9 cellular contexts compared by ENCODE assay signal in the genomic region with DNA sequence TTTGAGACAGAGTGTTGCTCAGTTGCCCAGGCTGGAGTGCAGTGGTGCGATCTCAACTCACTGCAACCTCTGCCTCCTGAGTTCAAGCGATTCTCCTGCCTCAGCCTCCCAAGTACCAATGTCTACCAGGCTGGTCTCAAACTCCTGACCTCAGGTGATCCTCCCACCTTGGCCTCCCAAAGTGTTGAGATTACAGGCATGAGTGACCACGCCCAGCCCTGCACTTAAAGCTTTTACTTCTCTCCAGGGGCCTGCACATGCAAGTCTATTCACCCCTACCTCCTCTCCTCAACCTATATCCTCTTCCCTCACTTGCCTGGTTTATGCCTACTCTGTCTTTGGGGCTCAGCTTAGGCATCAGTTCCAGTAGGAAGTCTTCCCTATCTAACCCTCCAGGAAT. TPM values are rescaled to one million over a fixed set of nuclear protein-coding genes. Genes with fewer than 3 reads are reported as not detected.
A peak's percentile ranks its signal among the peaks of the same experiment; 100 is the strongest.
DNase-seq lines count a peak whose midpoint lies in the region; ATAC-seq and TF ChIP-seq lines count a peak whose summit lies in the region.
"Not testable (repeated sequence)": the region's sequence is repeated elsewhere in the genome, so short reads cannot be mapped to it uniquely, and the experiment has no call there.
"Had no signal": no experiment of that assay in that cellular context is flagged by ENCODE, and none has a peak within 500 bp of the region (broad histone marks: within the 10 kb centered on the region; RNA-seq: fewer than 3 reads in every experiment).

No MANE protein-coding gene starts in this region.

- peak overlapping the region; percentile 56 for H3K27ac ChIP-seq in CD4-positive, alpha-beta memory T cell (ENCODE audit: low read depth, low read length)

- H3K9me3 Mint-ChIP-seq in CD4-positive, alpha-beta memory T cell; activated CD4-positive, alpha-beta T cell treated with anti-CD3 and anti-CD28 coated beads, Interleukin-2, amount 10 ng/mL, durations not matched to agents 24 days and 14 days; activated T-cell treated with anti-CD3 and anti-CD28 coated beads, Interleukin-2, amount 50 U/mL, for 24 hours; activated naive CD4-positive, alpha-beta T cell treated with anti-CD3 and anti-CD28 coated beads, Interleukin-2, amount 10 ng/mL, durations not matched to agents 7 days and 5 days; central memory CD8-positive, alpha-beta T cell; naive thymus-derived CD8-positive, alpha-beta T cell; stimulated activated naive CD8-positive, alpha-beta T cell treated with anti-CD3 and anti-CD28 coated beads, Interleukin-15, Interleukin-2, amounts not matched to agents 100 ng/mL and 50 ng/mL, for 24 hours: not testable (repeated sequence)

- not testable (repeated sequence) for H2AFZ ChIP-seq in Loucy (ENCODE audit: low read length)

- H3F3A ChIP-seq in Loucy (ENCODE audit: low read depth) = peaks cover 35% of the 10 kb centered on the region

- not testable (repeated sequence) for TF ChIP-seq CTCF in Loucy (conservative IDR thresholded peaks at IDR 0.05; ENCODE audit: low read length)

- H3K27me3 ChIP-seq in CD4-positive, alpha-beta memory T cell (ENCODE audit: insufficient read depth, low read length); Loucy (ENCODE audit: insufficient read depth, low read length, poor library complexity, severe bottlenecking): not testable (repeated sequence)

- CTCF ChIA-PET in CD4-positive, alpha-beta memory T cell (lab: Charles Lee; ENCODE audit: partially characterized antibody) = interaction anchor here (1.1 to 14.9 kb wide), 16 partner anchors 11 to 106 kb away, joined by 4 to 252 read pairs (median 5); a partner anchor contains a TSS
- CTCF ChIA-PET in activated naive CD4-positive, alpha-beta T cell treated with anti-CD3 and anti-CD28 coated beads, Interleukin-2, amount 10 ng/mL, durations not matched to agents 7 days and 5 days (lab: Charles Lee) = interaction anchor here (0.7 to 8.0 kb wide), 12 partner anchors 9 to 104 kb away, joined by 3 to 45 read pairs (median 8); no protein-coding TSS in a partner anchor

- H3K4me3 ChIP-seq in CD4-positive, alpha-beta memory T cell (ENCODE audit: low read length in 2 of 2); Loucy (ENCODE audit: low read length, poor library complexity, severe bottlenecking): not testable (repeated sequence)

- H3K4me2 ChIP-seq in Loucy (ENCODE audit: low read depth, low read length, poor library complexity, severe bottlenecking) = peak overlapping the region; percentile 46

- H3K36me3 Mint-ChIP-seq in CD4-positive, alpha-beta memory T cell = peaks cover 31 to 43% of the 10 kb centered on the region in 2 donors
- H3K36me3 Mint-ChIP-seq in activated CD4-positive, alpha-beta T cell treated with anti-CD3 and anti-CD28 coated beads, Interleukin-2, amount 10 ng/mL, durations not matched to agents 24 days and 14 days (ENCODE audit: low read depth) = peaks cover 19% of the 10 kb centered on the region
- not testable (repeated sequence) for H3K36me3 Mint-ChIP-seq in activated T-cell treated with anti-CD3 and anti-CD28 coated beads, Interleukin-2, amount 50 U/mL, for 24 hours (ENCODE audit: low read depth); stimulated activated naive CD8-positive, alpha-beta T cell treated with anti-CD3 and anti-CD28 coated beads, Interleukin-15, Interleukin-2, amounts not matched to agents 100 ng/mL and 50 ng/mL, for 24 hours (ENCODE audit: low read depth)
- peaks cover 58% of the 10 kb centered on the region for H3K36me3 Mint-ChIP-seq in activated naive CD4-positive, alpha-beta T cell treated with anti-CD3 and anti-CD28 coated beads, Interleukin-2, amount 10 ng/mL, durations not matched to agents 7 days and 5 days
- peaks cover 43% of the 10 kb centered on the region for H3K36me3 Mint-ChIP-seq in central memory CD8-positive, alpha-beta T cell (ENCODE audit: insufficient read depth)
- H3K36me3 Mint-ChIP-seq in naive thymus-derived CD8-positive, alpha-beta T cell = peaks cover 8 to 30% (median 22%) of the 10 kb centered on the region in 3 donors

- peaks cover 100% of the 10 kb centered on the region for H3K4me1 ChIP-seq in CD4-positive, alpha-beta memory T cell (ENCODE audit: insufficient read depth, low read length)
- peaks cover 95% of the 10 kb centered on the region for H3K4me1 ChIP-seq in Loucy (ENCODE audit: insufficient read depth, low read length, poor library complexity, severe bottlenecking)

- H3K79me2 ChIP-seq in Loucy (ENCODE audit: insufficient read depth, low read length) = peaks cover 77% of the 10 kb centered on the region

- peak overlapping the region; percentile 66 to 83 (median 77) for H3K4me3 Mint-ChIP-seq in CD4-positive, alpha-beta memory T cell
- peak overlapping the region; percentile 75 for H3K4me3 Mint-ChIP-seq in activated CD4-positive, alpha-beta T cell treated with anti-CD3 and anti-CD28 coated beads, Interleukin-2, amount 10 ng/mL, durations not matched to agents 24 days and 14 days
- H3K4me3 Mint-ChIP-seq in activated T-cell treated with anti-CD3 and anti-CD28 coated beads, Interleukin-2, amount 50 U/mL, for 24 hours = peak overlapping the region; percentile 73
- peak overlapping the region; percentile 69 for H3K4me3 Mint-ChIP-seq in activated naive CD4-positive, alpha-beta T cell treated with anti-CD3 and anti-CD28 coated beads, Interleukin-2, amount 10 ng/mL, durations not matched to agents 7 days and 5 days
- peak overlapping the region; percentile 65 for H3K4me3 Mint-ChIP-seq in central memory CD8-positive, alpha-beta T cell
- H3K4me3 Mint-ChIP-seq in naive thymus-derived CD8-positive, alpha-beta T cell = peak overlapping the region; percentile 63 to 87 (median 75)
- peak overlapping the region; percentile 70 for H3K4me3 Mint-ChIP-seq in stimulated activated naive CD8-positive, alpha-beta T cell treated with anti-CD3 and anti-CD28 coated beads, Interleukin-15, Interleukin-2, amounts not matched to agents 100 ng/mL and 50 ng/mL, for 24 hours

- H3K27me3 Mint-ChIP-seq in CD4-positive, alpha-beta memory T cell; activated CD4-positive, alpha-beta T cell treated with anti-CD3 and anti-CD28 coated beads, Interleukin-2, amount 10 ng/mL, durations not matched to agents 24 days and 14 days; activated T-cell treated with anti-CD3 and anti-CD28 coated beads, Interleukin-2, amount 50 U/mL, for 24 hours; activated naive CD4-positive, alpha-beta T cell treated with anti-CD3 and anti-CD28 coated beads, Interleukin-2, amount 10 ng/mL, durations not matched to agents 7 days and 5 days; central memory CD8-positive, alpha-beta T cell; naive thymus-derived CD8-positive, alpha-beta T cell; stimulated activated naive CD8-positive, alpha-beta T cell treated with anti-CD3 and anti-CD28 coated beads, Interleukin-15, Interleukin-2, amounts not matched to agents 100 ng/mL and 50 ng/mL, for 24 hours: not testable (repeated sequence)

- DNase-seq in CD4-positive, alpha-beta memory T cell; activated T-cell treated with anti-CD3 and anti-CD28 coated beads, Interleukin-2, amount 50 U/mL, for 24 hours; activated naive CD4-positive, alpha-beta T cell treated with anti-CD3 and anti-CD28 coated beads, Interleukin-2, amount 10 ng/mL, durations not matched to agents 7 days and 5 days; central memory CD8-positive, alpha-beta T cell (ENCODE audit: low spot score in 2 of 2); naive thymus-derived CD8-positive, alpha-beta T cell: not testable (repeated sequence)
- peak; percentile 70 for DNase-seq in activated CD4-positive, alpha-beta T cell treated with anti-CD3 and anti-CD28 coated beads, Interleukin-2, amount 10 ng/mL, durations not matched to agents 24 days and 14 days

- ATAC-seq in central memory CD8-positive, alpha-beta T cell (replicated peaks; ENCODE audit: extremely low read depth, poor library complexity, severe bottlenecking); naive thymus-derived CD8-positive, alpha-beta T cell: not testable (repeated sequence)

- H3K36me3 ChIP-seq in CD4-positive, alpha-beta memory T cell (ENCODE audit: insufficient read depth, low read length); Loucy (ENCODE audit: insufficient read depth, low read length): not testable (repeated sequence)

- H3K27ac Mint-ChIP-seq in CD4-positive, alpha-beta memory T cell = peak overlapping the region; percentile 91 to 97 (median 92)
- H3K27ac Mint-ChIP-seq in activated CD4-positive, alpha-beta T cell treated with anti-CD3 and anti-CD28 coated beads, Interleukin-2, amount 10 ng/mL, durations not matched to agents 24 days and 14 days = peak overlapping the region; percentile 93
- H3K27ac Mint-ChIP-seq in activated T-cell treated with anti-CD3 and anti-CD28 coated beads, Interleukin-2, amount 50 U/mL, for 24 hours = peak overlapping the region; percentile 94
- peak overlapping the region; percentile 95 for H3K27ac Mint-ChIP-seq in activated naive CD4-positive, alpha-beta T cell treated with anti-CD3 and anti-CD28 coated beads, Interleukin-2, amount 10 ng/mL, durations not matched to agents 7 days and 5 days
- H3K27ac Mint-ChIP-seq in central memory CD8-positive, alpha-beta T cell (ENCODE audit: low read depth) = peak overlapping the region; percentile 95
- peak overlapping the region; percentile 90 to 98 (median 95) for H3K27ac Mint-ChIP-seq in naive thymus-derived CD8-positive, alpha-beta T cell
- peak overlapping the region; percentile 94 for H3K27ac Mint-ChIP-seq in stimulated activated naive CD8-positive, alpha-beta T cell treated with anti-CD3 and anti-CD28 coated beads, Interleukin-15, Interleukin-2, amounts not matched to agents 100 ng/mL and 50 ng/mL, for 24 hours

- peak overlapping the region; percentile 75 for H3K9ac ChIP-seq in Loucy (ENCODE audit: low read depth, low read length, poor library complexity, severe bottlenecking)

- intact Hi-C loops in CD4-positive, alpha-beta memory T cell (cut with micrococcal nuclease) = loop anchor here (1.0 kb wide), 1 partner anchor 18 kb away; no protein-coding TSS in a partner anchor
- intact Hi-C loops in activated CD4-positive, alpha-beta T cell treated with anti-CD3 and anti-CD28 coated beads, Interleukin-2, amount 10 ng/mL, durations not matched to agents 24 days and 14 days (cut with micrococcal nuclease) = loop anchor here (5.0 to 10.0 kb wide), 2 partner anchors 1225 to 1457 kb away; no protein-coding TSS in a partner anchor

- POLR2A ChIA-PET in CD4-positive, alpha-beta memory T cell (lab: Charles Lee; ENCODE audit: partially characterized antibody) = interaction anchor here (0.7 to 43.1 kb wide), 11 partner anchors 7 to 103 kb away, joined by 3 to 1810 read pairs (median 15); no protein-coding TSS in a partner anchor
- POLR2A ChIA-PET in naive thymus-derived CD8-positive, alpha-beta T cell (lab: Charles Lee) = interaction anchor here (0.7 to 10.2 kb wide), 6 partner anchors 14 to 1226 kb away, joined by 4 to 446 read pairs (median 68); a partner anchor contains a TSS

- not testable (repeated sequence) for H3K9me2 ChIP-seq in Loucy (replicated peaks; ENCODE audit: low read depth, low read length)

- H4K20me1 ChIP-seq in Loucy (ENCODE audit: insufficient read depth, low read length, poor library complexity, severe bottlenecking) = not testable (repeated sequence)

- H3K9me3 ChIP-seq in CD4-positive, alpha-beta memory T cell (ENCODE audit: control insufficient read depth in 1 of 2, low read length in 2 of 2); Loucy (ENCODE audit: insufficient read depth, low read depth, low read length): not testable (repeated sequence)

- peaks cover 79 to 94% (median 86%) of the 10 kb centered on the region in 4 donors for H3K4me1 Mint-ChIP-seq in CD4-positive, alpha-beta memory T cell
- peaks cover 78% of the 10 kb centered on the region for H3K4me1 Mint-ChIP-seq in activated CD4-positive, alpha-beta T cell treated with anti-CD3 and anti-CD28 coated beads, Interleukin-2, amount 10 ng/mL, durations not matched to agents 24 days and 14 days
- H3K4me1 Mint-ChIP-seq in activated T-cell treated with anti-CD3 and anti-CD28 coated beads, Interleukin-2, amount 50 U/mL, for 24 hours (ENCODE audit: low read depth) = peaks cover 93% of the 10 kb centered on the region
- peaks cover 93% of the 10 kb centered on the region for H3K4me1 Mint-ChIP-seq in activated naive CD4-positive, alpha-beta T cell treated with anti-CD3 and anti-CD28 coated beads, Interleukin-2, amount 10 ng/mL, durations not matched to agents 7 days and 5 days
- peaks cover 81% of the 10 kb centered on the region for H3K4me1 Mint-ChIP-seq in central memory CD8-positive, alpha-beta T cell
- H3K4me1 Mint-ChIP-seq in naive thymus-derived CD8-positive, alpha-beta T cell = peaks cover 41 to 96% (median 93%) of the 10 kb centered on the region in 4 donors
- peaks cover 96% of the 10 kb centered on the region for H3K4me1 Mint-ChIP-seq in stimulated activated naive CD8-positive, alpha-beta T cell treated with anti-CD3 and anti-CD28 coated beads, Interleukin-15, Interleukin-2, amounts not matched to agents 100 ng/mL and 50 ng/mL, for 24 hours (ENCODE audit: low read depth)

RNA-seq across cellular contexts. Expression of a gene that starts 39.8 kb away (rescaled TPM):
- total RNA-seq in CD4-positive, alpha-beta memory T cell = 100 to 1,000 TPM; 571 to 596 TPM
- polyA plus RNA-seq in CD4-positive, alpha-beta memory T cell = 100 to 1,000 TPM; 184 to 414 TPM
- total RNA-seq in activated CD4-positive, alpha-beta T cell treated with anti-CD3 and anti-CD28 coated beads, Interleukin-2, amount 10 ng/mL, durations not matched to agents 24 days and 14 days = 84.9 and 93.7 TPM in 2 replicates
- 100 to 1,000 TPM; 579 to 642 TPM for total RNA-seq in naive thymus-derived CD8-positive, alpha-beta T cell
- polyA plus RNA-seq in naive thymus-derived CD8-positive, alpha-beta T cell = 100 to 1,000 TPM; 181 to 431 (median 312) TPM
- total RNA-seq: G401 had no signal
